ENCODE assay signal across 6 cellular contexts in the genomic region with DNA sequence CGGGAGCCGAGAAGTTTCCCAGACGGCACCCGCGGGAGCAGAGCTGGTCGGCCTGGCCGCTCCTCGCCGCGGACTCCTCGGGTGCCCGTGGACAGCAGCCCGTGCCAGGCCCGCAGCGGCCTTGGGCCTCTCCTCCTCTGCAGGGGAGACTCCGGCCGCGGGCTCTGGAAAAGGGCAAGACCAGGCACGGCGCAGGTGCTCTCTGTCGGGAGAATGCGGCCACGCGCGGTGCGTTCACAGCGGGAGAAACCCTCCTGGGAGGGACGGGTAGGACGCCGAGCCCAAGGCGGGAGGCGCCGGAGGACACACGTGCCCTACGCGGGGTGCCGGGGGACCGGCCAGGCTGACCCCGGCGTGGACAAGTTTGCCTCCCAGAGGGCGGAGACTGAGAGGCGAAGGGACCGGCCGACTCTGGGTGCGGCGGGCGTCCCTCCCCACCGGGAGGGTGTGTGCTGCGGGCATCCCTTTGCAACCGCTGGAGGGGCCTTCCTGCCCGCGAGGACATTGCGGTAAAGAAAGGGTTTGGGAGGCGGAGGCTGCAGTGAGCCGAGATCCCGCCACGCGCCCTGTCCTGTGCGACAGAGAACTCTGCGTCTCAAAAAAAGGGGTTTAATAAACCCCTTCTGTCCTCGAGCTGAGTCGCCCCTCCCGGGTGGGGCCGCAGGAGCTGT. TPM values are rescaled to one million over a fixed set of nuclear protein-coding genes. Genes with fewer than 3 reads are reported as not detected.
DNase-seq lines count a peak whose midpoint lies in the region; ATAC-seq, FAIRE-seq and TF ChIP-seq lines count a peak whose summit lies in the region.

No MANE protein-coding gene starts in this region.

- H3K4me2 ChIP-seq in IMR-90 (ENCODE audit: low read depth, low read length) (peak overlapping the region; percentile 5; the same call in 1 of the 2 replicates), H1 (ENCODE audit: insufficient read depth in 1 of 2, low read depth in 2 of 2, low read length in 2 of 2) (peak overlapping the region; percentile 75 to 89)

- H3K56ac ChIP-seq in IMR-90 (ENCODE audit: extremely low read depth, insufficient read depth, low read length): no peak overlapping the region
- peak overlapping the region; percentile 53 for H3K56ac ChIP-seq in H1 (replicated peaks; ENCODE audit: insufficient read length, low read depth, low read length)

- H2BK5ac ChIP-seq in IMR-90 (ENCODE audit: low read depth, low read length, poor library complexity, severe bottlenecking) (no peak overlapping the region), H1 (ENCODE audit: low read depth, low read length) (peak overlapping the region; percentile 24; the same call in 1 of the 2 replicates)

- H2BK20ac ChIP-seq in IMR-90 (ENCODE audit: low read depth, low read length): no peak overlapping the region
- no peak overlapping the region for H2BK20ac ChIP-seq in H1 (ENCODE audit: low read length)

- H3K79me1 ChIP-seq in IMR-90 (ENCODE audit: low read depth in 1 of 2, low read length in 2 of 2) (peaks cover 5 to 40% of the 10 kb centered on the region in 2 experiments; a peak in 3 of 4 replicates), H1 (ENCODE audit: low read depth, low read length) (no peaks in the 10 kb centered on the region)

- H2BK15ac ChIP-seq in IMR-90 (ENCODE audit: low read depth, low read length) (no peak overlapping the region), H1 (ENCODE audit: low read length) (no peak overlapping the region; the same call in 1 of the 2 replicates)

- H3K79me2 ChIP-seq in H1 (ENCODE audit: control insufficient read depth in 1 of 2, insufficient read depth in 2 of 2, low read length in 2 of 2): peaks cover 0 to 21% of the 10 kb centered on the region in 2 experiments; a peak in 2 of 4 replicates

- H3K14ac ChIP-seq in IMR-90 (replicated peaks; ENCODE audit: low read depth, low read length) (no peak overlapping the region), H1 (ENCODE audit: insufficient read length) (peak overlapping the region; percentile 40)

- TF ChIP-seq CTCF in IMR-90 (conservative IDR thresholded peaks at IDR 0.05; ENCODE audit: low read depth, low read length) (no peak), H1 (IDR thresholded peaks at IDR 0.05; ENCODE audit: control extremely low read depth in 1 of 3, insufficient read depth in 1 of 3, low read depth in 1 of 3, low read length in 3 of 3) (no peak), psoas muscle (IDR thresholded peaks at IDR 0.05) (no peak)

- DNase-seq in IMR-90 (no peak), H1 (ENCODE audit: low read depth in 1 of 2, low spot score in 2 of 2) (peak in 1 of 2 experiments; percentile 64), psoas muscle (peak in 1 of 2 donors; percentile 60), DMS79 treated with DMSO at 0.1 percent for 48 hours (lab: John Stamatoyannopoulos, UW) (no peak), cortex of kidney (lab: John Stamatoyannopoulos, UW) (no peak)

- ATAC-seq in IMR-90 (ENCODE audit: low read depth) (no peak), psoas muscle (no peak), GM21360 (IDR thresholded peaks at IDR 0.05; ENCODE audit: unreplicated experiment) (no peak)

- POLR2A ChIA-PET in IMR-90 (lab: Charles Lee; ENCODE audit: unreplicated experiment) (interaction anchor here (1.0 kb wide), 1 partner anchor 36 kb away, joined by 4 read pairs; no protein-coding TSS in a partner anchor), H1 (lab: Charles Lee; ENCODE audit: partially characterized antibody) (interaction anchor here (0.6 to 4.0 kb wide), 18 partner anchors 11 to 119 kb away, joined by 3 to 33 read pairs (median 4); partner anchors contain the start of gene IFITM2)

- no peak overlapping the region for H2BK120ac ChIP-seq in IMR-90 (ENCODE audit: low read depth, low read length)
- peak overlapping the region; percentile 28 for H2BK120ac ChIP-seq in H1 (replicated peaks; ENCODE audit: low read depth, low read length)

- no peak overlapping the region for H3K4ac ChIP-seq in IMR-90 (ENCODE audit: low read depth, low read length)
- H3K4ac ChIP-seq in H1 (replicated peaks; ENCODE audit: insufficient read length, low read depth, low read length): peak overlapping the region; percentile 38

- H3K36me3 ChIP-seq in IMR-90 (ENCODE audit: control insufficient read depth, insufficient read depth, low read length) (peaks cover 6% of the 10 kb centered on the region; the same call in 1 of the 2 replicates), H1 (ENCODE audit: control insufficient read depth in 2 of 4, insufficient read depth in 4 of 4, low read length in 3 of 4) (peaks cover 0 to 4% (median 0%) of the 10 kb centered on the region in 4 experiments; a peak in 1 of 8 replicates), psoas muscle (ENCODE audit: insufficient read depth in 1 of 2, low read depth in 1 of 2) (no peaks in the 10 kb centered on the region)

- no TSS peak for BruUV-seq in IMR-90 (replicated peaks; lab: Mats Ljungman, UMichigan)

- in situ Hi-C loops in IMR-90 (cut with MboI; ENCODE audit: low sequenced_read_pairs): no loop called here

- H3K9ac ChIP-seq in IMR-90 (ENCODE audit: low read depth, low read length) (no peak overlapping the region), H1 (replicated peaks in 1 of 4; ENCODE audit: extremely low read depth in 1 of 4, low read depth in 3 of 4, low read length in 3 of 4) (0 out of 7 replicates have a peak overlapping the region, but pooled peaks of 1 of the 4 experiments have one; percentile 20)

- H3K23me2 ChIP-seq in H1 (ENCODE audit: low read depth, low read length): peaks cover 18% of the 10 kb centered on the region; the same call in 1 of the 2 replicates

- no peak overlapping the region for H4K8ac ChIP-seq in IMR-90 (ENCODE audit: low read depth in 2 of 2, low read length in 2 of 2)
- peak overlapping the region; percentile 86 for H4K8ac ChIP-seq in H1 (ENCODE audit: extremely low read depth, insufficient read depth, low read length)

- no peak for FAIRE-seq in H1 (lab: Jason Lieb, UNC)

- H4K91ac ChIP-seq in IMR-90 (ENCODE audit: insufficient read depth, low read depth, low read length): no peak overlapping the region
- peak overlapping the region; percentile 32 for H4K91ac ChIP-seq in H1 (replicated peaks; ENCODE audit: insufficient read length, low read length)

- H3K23ac ChIP-seq in IMR-90 (ENCODE audit: low read depth, low read length) (no peak overlapping the region), H1 (ENCODE audit: insufficient read length) (no peak overlapping the region)

- H3K9me1 ChIP-seq in IMR-90 (ENCODE audit: insufficient read depth, low read length): 0 out of 2 replicates have a peak, but pooled peaks cover 3% of the 10 kb centered on the region

- H3K4me3 ChIP-seq in IMR-90 (ENCODE audit: insufficient read depth, low read depth, low read length) (peak overlapping the region; percentile 8; the same call in 1 of the 2 replicates), H1 (ENCODE audit: extremely low read depth in 1 of 4, insufficient read depth in 2 of 4, low read depth in 3 of 4, low read length in 4 of 4) (peak overlapping the region; percentile 59 to 94 (median 76); a peak in 7 of 8 replicates), psoas muscle (peak overlapping the region; percentile 67)

- no peaks in the 10 kb centered on the region for H3K27me3 ChIP-seq in IMR-90 (ENCODE audit: control insufficient read depth, insufficient read depth, low read length)
- H3K27me3 ChIP-seq in H1 (replicated peaks in 1 of 4; ENCODE audit: control insufficient read depth in 3 of 4, extremely low read depth in 1 of 4, insufficient read depth in 3 of 4, low read length in 3 of 4): no peaks in the 10 kb centered on the region
- peaks cover 0 to 32% (median 7%) of the 10 kb centered on the region in 3 donors for H3K27me3 ChIP-seq in psoas muscle (ENCODE audit: insufficient read depth in 3 of 3, low read length in 2 of 3)

- H2AK5ac ChIP-seq in IMR-90 (ENCODE audit: low read depth, low read length): no peak overlapping the region; the same call in 1 of the 2 replicates
- no peak overlapping the region for H2AK5ac ChIP-seq in H1 (ENCODE audit: low read depth, low read length)

- TF ChIP-seq RAD21 in IMR-90 (IDR thresholded peaks at IDR 0.05; ENCODE audit: low read length) (no peak), H1 (IDR thresholded peaks at IDR 0.05 in 1 of 2, conservative IDR thresholded peaks at IDR 0.05 in 1 of 2; ENCODE audit: low read depth in 2 of 2, low read length in 2 of 2) (no peak)

- H3K9me3 ChIP-seq in IMR-90 (ENCODE audit: control insufficient read depth, insufficient read depth, low read length) (no peaks in the 10 kb centered on the region), H1 (ENCODE audit: insufficient read depth in 2 of 2, low read depth in 1 of 2, low read length in 1 of 2) (no peaks in the 10 kb centered on the region), psoas muscle (no peaks in the 10 kb centered on the region)

- no peak overlapping the region for H3K18ac ChIP-seq in IMR-90 (ENCODE audit: low read depth, low read length)
- H3K18ac ChIP-seq in H1 (ENCODE audit: extremely low read depth, low read length): peak overlapping the region; percentile 51

- no peak for TF ChIP-seq EP300 in H1 (IDR thresholded peaks at IDR 0.05; ENCODE audit: borderline replicate concordance in 1 of 2, low read depth in 2 of 2, low read length in 2 of 2)

- TF ChIP-seq POLR2A in IMR-90 (IDR thresholded peaks at IDR 0.05; ENCODE audit: low read depth, low read length) (no peak), H1 (IDR thresholded peaks at IDR 0.05; ENCODE audit: control extremely low read depth in 1 of 2, low read depth in 2 of 2, low read length in 2 of 2) (no peak)

- H2AFZ ChIP-seq in IMR-90 (replicated peaks; ENCODE audit: low read length, poor library complexity): peak overlapping the region; percentile 71
- H2AFZ ChIP-seq in H1 (ENCODE audit: low read length): no peak overlapping the region

- H4K5ac ChIP-seq in IMR-90 (ENCODE audit: low read depth, low read length): no peak overlapping the region
- no peak overlapping the region for H4K5ac ChIP-seq in H1 (ENCODE audit: insufficient read length, low read depth, low read length)

- H3K27ac ChIP-seq in IMR-90 (ENCODE audit: insufficient read depth, low read length) (no peak overlapping the region), H1 (ENCODE audit: low read depth, low read length) (no peak overlapping the region), psoas muscle (peak overlapping the region; percentile 55)

- WGBS in IMR-90 (ENCODE audit: extremely low coverage in 2 of 2, insufficient read length in 1 of 2), 2 experiments: 63% methylated on average over 35 of the region's 64 CpGs; no CpG with 5 or more reads in 1 of the 2 experiments
- 33% methylated on average over 63 of the region's 64 CpGs; no CpG with 5 or more reads in 1 of the 2 experiments for WGBS in H1 (ENCODE audit: extremely low coverage in 1 of 2, insufficient coverage in 1 of 2, insufficient read length in 1 of 2, insufficient replicate concordance in 2 of 2, low coverage in 1 of 2, low lambda C conversion rate in 2 of 2, missing lambda C conversion rate in 1 of 2), 2 experiments
- 33 to 42% (median 42%) methylated on average over 53 to 64 of the region's 64 CpGs for WGBS in psoas muscle, 3 donors

- peak overlapping the region; percentile 50; the same call in 1 of the 2 replicates for H2BK12ac ChIP-seq in H1 (ENCODE audit: low read depth, low read length)

- peaks cover 24% of the 10 kb centered on the region for H3K4me1 ChIP-seq in IMR-90 (ENCODE audit: control insufficient read depth, insufficient read depth, low read length)
- H3K4me1 ChIP-seq in H1 (replicated peaks in 1 of 4; ENCODE audit: control insufficient read depth in 3 of 4, insufficient read depth in 4 of 4, low read length in 3 of 4): peaks cover 9 to 47% (median 36%) of the 10 kb centered on the region in 4 experiments
- peaks cover 9% of the 10 kb centered on the region for H3K4me1 ChIP-seq in psoas muscle

- intact Hi-C loops in IMR-90 (cut with micrococcal nuclease): no loop called here
- intact Hi-C loops in psoas muscle (cut with DNase I): no loop called here

- H4K20me1 ChIP-seq in IMR-90 (ENCODE audit: insufficient read depth, low read length) (peaks cover 10% of the 10 kb centered on the region; the same call in 1 of the 2 replicates), H1 (replicated peaks in 1 of 2; ENCODE audit: control insufficient read depth in 1 of 2, insufficient read depth in 2 of 2, low read length in 2 of 2) (peaks cover 0 to 5% of the 10 kb centered on the region in 2 experiments)

- CTCF ChIA-PET in IMR-90 (lab: Yijun Ruan, JAX): no interaction called here
- CTCF ChIA-PET in H1 (lab: Charles Lee; ENCODE audit: partially characterized antibody): interaction anchor here (0.7 to 4.2 kb wide), 20 partner anchors 9 to 78 kb away, joined by 3 to 33 read pairs (median 5); partner anchors contain the start of genes IFITM2 and IFITM5

- H2AK9ac ChIP-seq in IMR-90 (replicated peaks; ENCODE audit: low read depth, low read length, poor library complexity): no peak overlapping the region

- dilution Hi-C loops in IMR-90 (cut with HindIII; ENCODE audit: low sequenced_read_pairs, unreplicated experiment): no loop called here

RNA-seq across cellular contexts. Expression of gene IFITM1, which starts 2.3 kb away (rescaled TPM):
- total RNA-seq in IMR-90 (2012; rRNA removed) (14.4 and 24.2 TPM in 2 replicates), psoas muscle (100 to 1,000 TPM in 1 of 4 donors, 10 to 100 TPM in 3; 44.0 to 105 (median 71.3) TPM)
- polyA plus RNA-seq in IMR-90 (2012; rRNA removed) (67.5 and 68.9 TPM in 2 replicates), H1 (2011; rRNA removed) (1,464 and 1,887 TPM in 2 replicates), psoas muscle (100 to 1,000 TPM in 1 of 3 donors, 10 to 100 TPM in 2; 39.7 to 107 (median 69.7) TPM)
- polyA plus RNA-seq in IMR-90 (2012; cell fraction: cytosol; rRNA removed): 54.7 and 163 TPM in 2 replicates
- 25.1 and 28.0 TPM in 2 replicates for polyA plus RNA-seq in IMR-90 (2012; cell fraction: nucleus; rRNA removed; ENCODE audit: low replicate concordance)
- total RNA-seq in H1 (2021; fragmentation: NEBNext Ultra II Directional; extraction: Animal tissue kit (Norgen Biotek cat#: 25700)): 394 and 417 TPM in 2 replicates
- 1,079 TPM for polyA plus RNA-seq in H1 (2011; cell fraction: cytosol; rRNA removed)
- 974 TPM for polyA plus RNA-seq in H1 (2011; cell fraction: nucleus; rRNA removed)
- 247 to 559 TPM (median 446 TPM) in 4 replicates for polyA plus RNA-seq in H1 (2012, experiment 1 of 2)
- 534 TPM for polyA plus RNA-seq in H1 (2012, experiment 2 of 2)
- 788 TPM for polyA plus RNA-seq in H1 (2013, experiment 1 of 2)
- polyA plus RNA-seq in H1 (2013, experiment 2 of 2): 902 TPM
- 336 and 605 TPM in 2 replicates for polyA minus RNA-seq in H1 (2011; rRNA and poly(A)+ RNA removed)
- 285 TPM for polyA minus RNA-seq in H1 (2011; cell fraction: cytosol; rRNA and poly(A)+ RNA removed)
- 204 TPM for polyA minus RNA-seq in H1 (2011; cell fraction: nucleus; rRNA and poly(A)+ RNA removed)

RNA-seq across cellular contexts. Expression of gene IFITM3, which starts 4.5 kb away (rescaled TPM):
- total RNA-seq in IMR-90 (2012; rRNA removed) (40.9 and 52.5 TPM in 2 replicates), psoas muscle (100 to 1,000 TPM; 136 to 234 (median 202) TPM)
- polyA plus RNA-seq in IMR-90 (2012; rRNA removed) (906 and 1,008 TPM in 2 replicates), H1 (2011; rRNA removed) (666 and 779 TPM in 2 replicates), psoas muscle (100 to 1,000 TPM; 186 to 557 (median 260) TPM)
- 803 and 1,768 TPM in 2 replicates for polyA plus RNA-seq in IMR-90 (2012; cell fraction: cytosol; rRNA removed)
- 153 and 347 TPM in 2 replicates for polyA plus RNA-seq in IMR-90 (2012; cell fraction: nucleus; rRNA removed; ENCODE audit: low replicate concordance)
- total RNA-seq in H1 (2021; fragmentation: NEBNext Ultra II Directional; extraction: Animal tissue kit (Norgen Biotek cat#: 25700)): 230 and 238 TPM in 2 replicates
- 365 TPM for polyA plus RNA-seq in H1 (2011; cell fraction: cytosol; rRNA removed)
- polyA plus RNA-seq in H1 (2011; cell fraction: nucleus; rRNA removed): 320 TPM
- polyA plus RNA-seq in H1 (2012, experiment 1 of 2): 512 to 625 TPM (median 570 TPM) in 4 replicates
- polyA plus RNA-seq in H1 (2012, experiment 2 of 2): 529 TPM
- polyA plus RNA-seq in H1 (2013, experiment 1 of 2): 497 TPM
- 568 TPM for polyA plus RNA-seq in H1 (2013, experiment 2 of 2)
- polyA minus RNA-seq in H1 (2011; rRNA and poly(A)+ RNA removed): 133 and 217 TPM in 2 replicates
- 219 TPM for polyA minus RNA-seq in H1 (2011; cell fraction: cytosol; rRNA and poly(A)+ RNA removed)
- polyA minus RNA-seq in H1 (2011; cell fraction: nucleus; rRNA and poly(A)+ RNA removed): 99.5 TPM

RNA-seq across cellular contexts. Expression of gene IFITM2, which starts 8.6 kb away (rescaled TPM):
- total RNA-seq in IMR-90 (2012; rRNA removed) (26.4 and 31.2 TPM in 2 replicates), psoas muscle (100 to 1,000 TPM; 131 to 161 (median 136) TPM)
- polyA plus RNA-seq in IMR-90 (2012; rRNA removed) (564 and 600 TPM in 2 replicates), H1 (2011; rRNA removed) (764 and 902 TPM in 2 replicates), psoas muscle (100 to 1,000 TPM; 109 to 371 (median 181) TPM)
- polyA plus RNA-seq in IMR-90 (2012; cell fraction: cytosol; rRNA removed): 588 and 1,067 TPM in 2 replicates
- polyA plus RNA-seq in IMR-90 (2012; cell fraction: nucleus; rRNA removed; ENCODE audit: low replicate concordance): 95.2 and 139 TPM in 2 replicates
- 363 and 399 TPM in 2 replicates for total RNA-seq in H1 (2021; fragmentation: NEBNext Ultra II Directional; extraction: Animal tissue kit (Norgen Biotek cat#: 25700))
- 381 TPM for polyA plus RNA-seq in H1 (2011; cell fraction: cytosol; rRNA removed)
- polyA plus RNA-seq in H1 (2011; cell fraction: nucleus; rRNA removed): 326 TPM
- 487 to 716 TPM (median 624 TPM) in 4 replicates for polyA plus RNA-seq in H1 (2012, experiment 1 of 2)
- 666 TPM for polyA plus RNA-seq in H1 (2012, experiment 2 of 2)
- polyA plus RNA-seq in H1 (2013, experiment 1 of 2): 1,170 TPM
- polyA plus RNA-seq in H1 (2013, experiment 2 of 2): 1,490 TPM
- 220 and 246 TPM in 2 replicates for polyA minus RNA-seq in H1 (2011; rRNA and poly(A)+ RNA removed)
- 86.5 TPM for polyA minus RNA-seq in H1 (2011; cell fraction: cytosol; rRNA and poly(A)+ RNA removed)
- polyA minus RNA-seq in H1 (2011; cell fraction: nucleus; rRNA and poly(A)+ RNA removed): 58.9 TPM

RNA-seq across cellular contexts. Expression of gene IFITM5, which starts 16.8 kb away (rescaled TPM):
- not detected in 2 replicates for total RNA-seq in IMR-90 (2012; rRNA removed)
- not detected in 2 replicates for polyA plus RNA-seq in IMR-90 (2012; rRNA removed)
- not detected in 2 replicates for polyA plus RNA-seq in IMR-90 (2012; cell fraction: cytosol; rRNA removed)
- not detected in 2 replicates for polyA plus RNA-seq in IMR-90 (2012; cell fraction: nucleus; rRNA removed; ENCODE audit: low replicate concordance)
- not detected in 2 replicates for total RNA-seq in H1 (2021; fragmentation: NEBNext Ultra II Directional; extraction: Animal tissue kit (Norgen Biotek cat#: 25700))
- polyA plus RNA-seq in H1 (2011; rRNA removed): 0.50 TPM in 1 of 2 replicates, not detected in the other
- polyA plus RNA-seq in H1 (2011; cell fraction: cytosol; rRNA removed): 0.21 TPM
- polyA plus RNA-seq in H1 (2011; cell fraction: nucleus; rRNA removed): 0.30 TPM
- polyA plus RNA-seq in H1 (2012, experiment 1 of 2): 0.33 TPM in 1 of 4 replicates, not detected in the others
- not detected for polyA plus RNA-seq in H1 (2012, experiment 2 of 2)
- 0.26 TPM for polyA plus RNA-seq in H1 (2013, experiment 1 of 2)
- 0.11 TPM for polyA plus RNA-seq in H1 (2013, experiment 2 of 2)
- not detected in 2 replicates for polyA minus RNA-seq in H1 (2011; rRNA and poly(A)+ RNA removed)
- not detected for polyA minus RNA-seq in H1 (2011; cell fraction: cytosol; rRNA and poly(A)+ RNA removed)
- not detected for polyA minus RNA-seq in H1 (2011; cell fraction: nucleus; rRNA and poly(A)+ RNA removed)
- total RNA-seq in psoas muscle: not detected
- polyA plus RNA-seq in psoas muscle: not detected

RNA-seq across cellular contexts. Expression of gene PGGHG, which starts 27.2 kb away (rescaled TPM):
- 1.4 and 1.8 TPM in 2 replicates for total RNA-seq in IMR-90 (2012; rRNA removed)
- polyA plus RNA-seq in IMR-90 (2012; rRNA removed): 16.2 and 17.0 TPM in 2 replicates
- polyA plus RNA-seq in IMR-90 (2012; cell fraction: cytosol; rRNA removed): 2.1 and 3.3 TPM in 2 replicates
- 170 and 305 TPM in 2 replicates for polyA plus RNA-seq in IMR-90 (2012; cell fraction: nucleus; rRNA removed; ENCODE audit: low replicate concordance)
- total RNA-seq in H1 (2021; fragmentation: NEBNext Ultra II Directional; extraction: Animal tissue kit (Norgen Biotek cat#: 25700)): 52.9 and 60.7 TPM in 2 replicates
- 34.8 and 61.4 TPM in 2 replicates for polyA plus RNA-seq in H1 (2011; rRNA removed)
- 56.3 TPM for polyA plus RNA-seq in H1 (2011; cell fraction: cytosol; rRNA removed)
- 681 TPM for polyA plus RNA-seq in H1 (2011; cell fraction: nucleus; rRNA removed)
- polyA plus RNA-seq in H1 (2012, experiment 1 of 2): 50.3 to 86.1 TPM (median 73.3 TPM) in 4 replicates
- 36.1 TPM for polyA plus RNA-seq in H1 (2012, experiment 2 of 2)
- polyA plus RNA-seq in H1 (2013, experiment 1 of 2): 44.0 TPM
- 38.3 TPM for polyA plus RNA-seq in H1 (2013, experiment 2 of 2)
- polyA minus RNA-seq in H1 (2011; rRNA and poly(A)+ RNA removed): 8.6 and 10.8 TPM in 2 replicates
- 17.0 TPM for polyA minus RNA-seq in H1 (2011; cell fraction: cytosol; rRNA and poly(A)+ RNA removed)
- polyA minus RNA-seq in H1 (2011; cell fraction: nucleus; rRNA and poly(A)+ RNA removed): 53.3 TPM
- 1 to 10 TPM; 2.9 to 5.1 (median 3.9) TPM for total RNA-seq in psoas muscle
- 1 to 10 TPM; 2.7 to 8.6 (median 4.0) TPM for polyA plus RNA-seq in psoas muscle

Comparison
In these comparisons a context has a peak if more than half of its experiments do, and no peak if none do; other contexts are left out.
1. H3K4me3 ChIP-seq: peak in every context shown above with its lines; median percentile 76 in H1; 67 in psoas muscle; 8 in IMR-90.